ENCODE assay signal across 9 cellular contexts in genomic region chr4:74874785-74875367, GRCh38. TPM values are rescaled to one million over a fixed set of nuclear protein-coding genes. Genes with fewer than 3 reads are reported as not detected.
A peak's percentile ranks its signal among the peaks of the same experiment; 100 is the strongest.
DNase-seq lines count a peak whose midpoint lies in the region; ATAC-seq, FAIRE-seq and TF ChIP-seq lines count a peak whose summit lies in the region.
"Had no signal": no experiment of that assay in that cellular context is flagged by ENCODE, and none has a peak within 500 bp of the region (broad histone marks: within the 10 kb centered on the region; RNA-seq: fewer than 3 reads in every experiment).

No MANE protein-coding gene starts in this region.

- H3K9ac ChIP-seq in fibroblast of lung (ENCODE audit: insufficient read depth, low read length): no peak overlapping the region

- POLR2A ChIA-PET in activated CD4-positive, alpha-beta memory T cell treated with anti-CD3 and anti-CD28 coated beads, Interleukin-2, amount 10 ng/mL, durations not matched to agents 7 days and 5 days (lab: Charles Lee): no interaction called here

- H3K4me1 ChIP-seq in BE2C: no peaks in the 10 kb centered on the region; the same call in 1 of the 2 replicates
- H3K4me1 ChIP-seq in fibroblast of lung (ENCODE audit: control insufficient read depth, extremely low read depth, insufficient read depth, low read length): no peaks in the 10 kb centered on the region

- H3K27me3 Mint-ChIP-seq in natural killer cell (ENCODE audit: low read depth in 2 of 2): no peaks in the 10 kb centered on the region
- peaks cover 15% of the 10 kb centered on the region for H3K27me3 Mint-ChIP-seq in activated CD4-positive, alpha-beta memory T cell treated with anti-CD3 and anti-CD28 coated beads, Interleukin-2, amount 10 ng/mL, durations not matched to agents 7 days and 5 days

- no peak overlapping the region for H3K4me3 Mint-ChIP-seq in natural killer cell
- no peak overlapping the region for H3K4me3 Mint-ChIP-seq in activated CD4-positive, alpha-beta memory T cell treated with anti-CD3 and anti-CD28 coated beads, Interleukin-2, amount 10 ng/mL, durations not matched to agents 7 days and 5 days

- H2AFZ ChIP-seq in fibroblast of lung (ENCODE audit: low read length): no peak overlapping the region

- H3K36me3 Mint-ChIP-seq in natural killer cell: no peaks in the 10 kb centered on the region
- no peaks in the 10 kb centered on the region for H3K36me3 Mint-ChIP-seq in activated CD4-positive, alpha-beta memory T cell treated with anti-CD3 and anti-CD28 coated beads, Interleukin-2, amount 10 ng/mL, durations not matched to agents 7 days and 5 days (ENCODE audit: low read depth)

- H3K4me2 ChIP-seq in fibroblast of lung (ENCODE audit: extremely low read depth, insufficient read depth, low read length): no peak overlapping the region

- no peaks in the 10 kb centered on the region for H4K20me1 ChIP-seq in fibroblast of lung (ENCODE audit: control insufficient read depth, extremely low read depth, insufficient read depth, low read length)

- H3K27me3 ChIP-seq in BE2C: no peaks in the 10 kb centered on the region
- H3K27me3 ChIP-seq in fibroblast of lung (ENCODE audit: control insufficient read depth, insufficient read depth, low read length): no peaks in the 10 kb centered on the region

- H3K9me3 Mint-ChIP-seq in natural killer cell: no peaks in the 10 kb centered on the region
- no peaks in the 10 kb centered on the region for H3K9me3 Mint-ChIP-seq in activated CD4-positive, alpha-beta memory T cell treated with anti-CD3 and anti-CD28 coated beads, Interleukin-2, amount 10 ng/mL, durations not matched to agents 7 days and 5 days

- ATAC-seq in HG02623 (IDR thresholded peaks at IDR 0.05; ENCODE audit: unreplicated experiment): peak; percentile 42
- peak in 2 of 3 donors; percentile 67 to 80 for ATAC-seq in natural killer cell

- DNase-seq in BE2C (peak; percentile 37), GM12891 (ENCODE audit: insufficient read length, low spot score) (peak; percentile 2), NCI-H1092 (lab: John Stamatoyannopoulos, UW) (peak; percentile 29), SW 1271 (lab: John Stamatoyannopoulos, UW) (peak; percentile 1 to 57), fibroblast of lung (ENCODE audit: low read depth in 2 of 2) (peak; percentile 70 to 91), natural killer cell (no peak)
- DNase-seq in activated CD4-positive, alpha-beta memory T cell treated with anti-CD3 and anti-CD28 coated beads, Interleukin-2, amount 10 ng/mL, durations not matched to agents 7 days and 5 days: no peak

- H3K36me3 ChIP-seq in BE2C (no peaks in the 10 kb centered on the region), fibroblast of lung (ENCODE audit: control insufficient read depth, insufficient read depth, low read length) (no peaks in the 10 kb centered on the region)

- no peak overlapping the region for H3K27ac Mint-ChIP-seq in natural killer cell
- H3K27ac Mint-ChIP-seq in activated CD4-positive, alpha-beta memory T cell treated with anti-CD3 and anti-CD28 coated beads, Interleukin-2, amount 10 ng/mL, durations not matched to agents 7 days and 5 days: no peak overlapping the region

- peak; percentile 97 for TF ChIP-seq CTCF in BE2C (IDR thresholded peaks at IDR 0.05; ENCODE audit: low read depth, low read length)
- TF ChIP-seq CTCF in fibroblast of lung (conservative IDR thresholded peaks at IDR 0.05 in 1 of 2, IDR thresholded peaks at IDR 0.05 in 1 of 2; ENCODE audit: low read depth in 1 of 2, low read length in 2 of 2): peak; percentile 97
- TF ChIP-seq CTCF in natural killer cell (IDR thresholded peaks at IDR 0.05): peak; percentile 84

- no peak for TF ChIP-seq POLR2A in GM12891 (IDR thresholded peaks at IDR 0.05; ENCODE audit: low read depth, low read length)

- FAIRE-seq in GM12891 (lab: Jason Lieb, UNC): peak; percentile 85

- no peaks in the 10 kb centered on the region for H3K4me1 Mint-ChIP-seq in natural killer cell
- H3K4me1 Mint-ChIP-seq in activated CD4-positive, alpha-beta memory T cell treated with anti-CD3 and anti-CD28 coated beads, Interleukin-2, amount 10 ng/mL, durations not matched to agents 7 days and 5 days: no peaks in the 10 kb centered on the region

- no peaks in the 10 kb centered on the region for H3K9me3 ChIP-seq in BE2C
- H3K9me3 ChIP-seq in fibroblast of lung (ENCODE audit: control insufficient read depth, insufficient read depth, low read depth, low read length): no peaks in the 10 kb centered on the region

- intact Hi-C loops in natural killer cell (cut with micrococcal nuclease): no loop called here

- CTCF ChIA-PET in activated CD4-positive, alpha-beta memory T cell treated with anti-CD3 and anti-CD28 coated beads, Interleukin-2, amount 10 ng/mL, durations not matched to agents 7 days and 5 days (lab: Charles Lee): interaction anchor here (0.6 to 1.5 kb wide), 5 partner anchors 10 to 973 kb away, joined by 3 to 5 read pairs (median 4); no protein-coding TSS in a partner anchor

- H3K27ac ChIP-seq in fibroblast of lung (ENCODE audit: insufficient read depth, low read length): no peak overlapping the region

- H3K4me3 ChIP-seq in BE2C (ENCODE audit: low read depth, low read length) (no peak overlapping the region), fibroblast of lung (replicated peaks in 1 of 4; ENCODE audit: control extremely low read depth in 1 of 4, insufficient read depth in 1 of 4, low read depth in 3 of 4, low read length in 4 of 4) (no peak overlapping the region)

- H3K79me2 ChIP-seq in fibroblast of lung (ENCODE audit: control insufficient read depth, insufficient read depth, low read length): no peaks in the 10 kb centered on the region

TF ChIP-seq in GM12891, 5 proteins besides CTCF, POLR2A, EP300 and RAD21:
- TF ChIP-seq TAF1 (IDR thresholded peaks at IDR 0.05; ENCODE audit: low read depth, low read length) (no peak), POU2F2 (IDR thresholded peaks at IDR 0.05; ENCODE audit: low read depth, low read length) (no peak), POLR2AphosphoS5 (IDR thresholded peaks at IDR 0.05; ENCODE audit: low read depth, low read length) (no peak), PAX5 (IDR thresholded peaks at IDR 0.05; ENCODE audit: insufficient read depth, low read length, severe bottlenecking) (no peak), SPI1 (IDR thresholded peaks at IDR 0.05; ENCODE audit: low read depth, low read length) (no peak)

RNA-seq across cellular contexts. Expression of gene PARM1, which starts 58.0 kb away (rescaled TPM):
- 1.4 TPM for polyA plus RNA-seq in BE2C (2012; ENCODE audit: insufficient read depth, insufficient read length, low read depth)
- polyA plus RNA-seq in GM12891 (2012; ENCODE audit: low read depth, missing spikeins): 0.30 TPM
- total RNA-seq in fibroblast of lung (0.77 and 2.0 TPM in 2 replicates), natural killer cell (1 to 10 TPM in 1 of 3 donors, under 1 TPM in 2; 0.14 to 1.4 (median 0.24) TPM)
- 0.20 and 0.30 TPM in 2 replicates for polyA plus RNA-seq in fibroblast of lung
- 0.16 and 0.62 TPM in 2 replicates for polyA plus RNA-seq in fibroblast of lung (2012)
- polyA minus RNA-seq in fibroblast of lung (ENCODE audit: low replicate concordance): 0.11 TPM in 1 of 2 replicates, not detected in the other
- not detected for total RNA-seq in activated CD4-positive, alpha-beta memory T cell treated with anti-CD3 and anti-CD28 coated beads, Interleukin-2, amount 10 ng/mL, durations not matched to agents 7 days and 5 days
- total RNA-seq: T-helper 2 cell treated with Interferon-gamma antibody and Interleukin-4, amounts not matched to agents 100 ng/mL and 5 ng/mL, for 36 hours had no signal

Comparison
In these comparisons a context has a peak if more than half of its experiments do, and no peak if none do; other contexts are left out.
1. DNase-seq: peak in BE2C (single experiment), GM12891 (single experiment), NCI-H1092 (single experiment), SW 1271 (2 of 2) and fibroblast of lung (2 of 2); none in natural killer cell (single experiment) and activated CD4-positive, alpha-beta memory T cell treated with anti-CD3 and anti-CD28 coated beads, Interleukin-2, amount 10 ng/mL, durations not matched to agents 7 days and 5 days (single experiment).
2. Peak in every context shown above with its lines, with median percentiles within 50 percentile points of each other: CTCF ChIP-seq.